ENCODE assay signal across 19 cellular contexts in the genomic region with DNA sequence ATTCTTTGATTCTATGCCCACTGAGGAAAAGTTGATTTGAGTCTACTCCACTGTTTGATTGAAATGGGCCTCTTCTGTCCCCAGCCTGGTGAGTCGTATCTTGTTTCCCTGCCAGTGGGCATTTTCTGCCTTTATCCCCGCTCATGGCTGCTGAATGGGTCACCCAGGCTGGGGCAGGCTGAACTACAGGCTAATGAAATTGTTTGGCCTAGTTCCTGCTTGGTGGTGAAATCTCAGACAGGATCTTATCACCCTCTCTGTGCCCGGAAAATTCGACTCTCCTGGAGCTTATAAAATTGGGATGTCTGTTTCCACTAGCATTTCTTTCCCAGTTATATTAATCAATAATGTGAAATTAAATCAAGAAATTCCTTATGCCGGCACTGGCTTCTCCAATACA.
DNase-seq lines count a peak whose midpoint lies in the region; ATAC-seq and TF ChIP-seq lines count a peak whose summit lies in the region.
"Had no signal": no experiment of that assay in that cellular context is flagged by ENCODE, and none has a peak within 500 bp of the region (broad histone marks: within the 10 kb centered on the region; RNA-seq: fewer than 3 reads in every experiment).

No MANE protein-coding gene starts in this region.

- H3K27me3 ChIP-seq in cardiac muscle cell (no peaks in the 10 kb centered on the region), heart right ventricle (no peaks in the 10 kb centered on the region), SK-N-SH (ENCODE audit: insufficient read depth) (no peaks in the 10 kb centered on the region)
- H3K27me3 ChIP-seq: right atrium auricular region, vagina had no signal

- H2AFZ ChIP-seq in SK-N-SH (ENCODE audit: low read depth): no peak overlapping the region

- no peak overlapping the region for H3K4me3 ChIP-seq in cardiac muscle cell
- H3K4me3 ChIP-seq in heart right ventricle: no peak overlapping the region
- no peak overlapping the region for H3K4me3 ChIP-seq in SK-N-SH (ENCODE audit: low read depth in 2 of 2, low read length in 1 of 2)
- H3K4me3 ChIP-seq in fibroblast of pulmonary artery (replicated peaks; ENCODE audit: low read depth, low read length): no peak overlapping the region
- H3K4me3 ChIP-seq: A549, right atrium auricular region, vagina had no signal

- peak in 1 of 2 donors; percentile 46 for DNase-seq in cardiac muscle cell (ENCODE audit: low read depth in 1 of 2, low spot score in 1 of 2)
- DNase-seq in heart right ventricle: no peak
- peak; percentile 34 for DNase-seq in SK-N-SH
- peak; percentile 41 for DNase-seq in fibroblast of pulmonary artery (ENCODE audit: low read depth)
- DNase-seq in stimulated activated naive B cell treated with anti-CD40 and anti-IgM and Interleukin-4, amounts not matched to agents 10 μg/mL and 1 μg/mL and 100 μg/mL, for 72 hours: no peak
- no peak for DNase-seq in NCI-H2171 (lab: John Stamatoyannopoulos, UW)
- no peak for DNase-seq in mesothelial cell of epicardium (ENCODE audit: low spot score in 2 of 2, unreplicated experiment in 2 of 2)
- DNase-seq in putamen (ENCODE audit: low spot score): no peak
- DNase-seq: activated CD8-positive, alpha-beta memory T cell treated with anti-CD3 and anti-CD28 coated beads, Interleukin-2, amount 10 ng/mL, durations not matched to agents 7 days and 5 days; kidney glomerular epithelial cell; NCI-H1694; NCI-H524 treated with DMSO at 0.1 percent for 48 hours; stimulated activated CD4-positive, alpha-beta T cell treated with anti-CD3 and anti-CD28 coated beads, Interleukin-1b, Interleukin-23, amount 100 ng/mL, for 48 hours; SW 1271 had no signal

- H3K4me3 Mint-ChIP-seq in stimulated activated naive B cell treated with anti-CD40 and anti-IgM and Interleukin-4, amounts not matched to agents 10 μg/mL and 1 μg/mL and 100 μg/mL, for 72 hours: peak overlapping the region; percentile 23 to 57
- no peak overlapping the region for H3K4me3 Mint-ChIP-seq in mesothelial cell of epicardium
- H3K4me3 Mint-ChIP-seq: activated CD8-positive, alpha-beta memory T cell treated with anti-CD3 and anti-CD28 coated beads, Interleukin-2, amount 10 ng/mL, durations not matched to agents 7 days and 5 days; central memory CD8-positive, alpha-beta T cell had no signal

- peak overlapping the region; percentile 35; the same call in 1 of the 2 replicates for H3K4me2 ChIP-seq in SK-N-SH
- H3K4me2 ChIP-seq: A549 had no signal

- H3K9ac ChIP-seq in SK-N-SH: no peak overlapping the region

- peak in 1 of 2 experiments; percentile 70; a peak in 2 of 4 replicates for TF ChIP-seq EP300 in SK-N-SH (IDR thresholded peaks at IDR 0.05; ENCODE audit: borderline replicate concordance in 1 of 2, low read depth in 1 of 2, low read length in 1 of 2)

- peak; percentile 8; the same call in 1 of the 2 replicates for TF ChIP-seq RAD21 in SK-N-SH (IDR thresholded peaks at IDR 0.05; ENCODE audit: low read length)

- H3K9me3 Mint-ChIP-seq in stimulated activated naive B cell treated with anti-CD40 and anti-IgM and Interleukin-4, amounts not matched to agents 10 μg/mL and 1 μg/mL and 100 μg/mL, for 72 hours: peaks cover 0 to 3% of the 10 kb centered on the region in 2 donors
- H3K9me3 Mint-ChIP-seq in mesothelial cell of epicardium: no peaks in the 10 kb centered on the region
- H3K9me3 Mint-ChIP-seq: central memory CD8-positive, alpha-beta T cell had no signal

- 80 to 85% methylated on average over 5 of the region's 5 CpGs for WGBS in heart right ventricle, 2 donors
- 35% methylated on average over 4 of the region's 5 CpGs for WGBS in SK-N-SH (ENCODE audit: low lambda C conversion rate)

- no peaks in the 10 kb centered on the region for H3F3A ChIP-seq in SK-N-SH (replicated peaks; ENCODE audit: insufficient read depth)

- no peaks in the 10 kb centered on the region for H3K9me3 ChIP-seq in cardiac muscle cell (ENCODE audit: low read depth)
- no peaks in the 10 kb centered on the region for H3K9me3 ChIP-seq in heart right ventricle
- no peaks in the 10 kb centered on the region for H3K9me3 ChIP-seq in SK-N-SH
- H3K9me3 ChIP-seq: A549, right atrium auricular region, vagina had no signal

- TF ChIP-seq CTCF in cardiac muscle cell (IDR thresholded peaks at IDR 0.05; ENCODE audit: low read depth, low read length): no peak
- TF ChIP-seq CTCF in heart right ventricle (IDR thresholded peaks at IDR 0.05): no peak
- no peak for TF ChIP-seq CTCF in SK-N-SH (IDR thresholded peaks at IDR 0.05)
- no peak for TF ChIP-seq CTCF in fibroblast of pulmonary artery (IDR thresholded peaks at IDR 0.05; ENCODE audit: low read length, missing control alignments)
- no peak for TF ChIP-seq CTCF in mesothelial cell of epicardium (IDR thresholded peaks at IDR 0.05; ENCODE audit: unreplicated experiment)

- H3K9me2 ChIP-seq in SK-N-SH: no peaks in the 10 kb centered on the region

- H3K36me3 ChIP-seq in cardiac muscle cell: no peaks in the 10 kb centered on the region
- H3K36me3 ChIP-seq in heart right ventricle: no peaks in the 10 kb centered on the region
- H3K36me3 ChIP-seq in SK-N-SH (replicated peaks in 1 of 2; ENCODE audit: control insufficient read depth in 1 of 2, insufficient read depth in 2 of 2, low read length in 1 of 2): no peaks in the 10 kb centered on the region
- H3K36me3 ChIP-seq: right atrium auricular region, vagina had no signal

- no peaks in the 10 kb centered on the region for H4K20me1 ChIP-seq in SK-N-SH (ENCODE audit: insufficient read depth)

- no peaks in the 10 kb centered on the region for H3K79me2 ChIP-seq in SK-N-SH (ENCODE audit: insufficient read depth)

- peak overlapping the region; percentile 47 for H3K27ac Mint-ChIP-seq in stimulated activated naive B cell treated with anti-CD40 and anti-IgM and Interleukin-4, amounts not matched to agents 10 μg/mL and 1 μg/mL and 100 μg/mL, for 72 hours
- no peak overlapping the region for H3K27ac Mint-ChIP-seq in mesothelial cell of epicardium
- H3K27ac Mint-ChIP-seq: activated CD8-positive, alpha-beta memory T cell treated with anti-CD3 and anti-CD28 coated beads, Interleukin-2, amount 10 ng/mL, durations not matched to agents 7 days and 5 days had no signal

- intact Hi-C loops in heart right ventricle (cut with DNase I): no loop called here

- no peaks in the 10 kb centered on the region for H3K27me3 Mint-ChIP-seq in stimulated activated naive B cell treated with anti-CD40 and anti-IgM and Interleukin-4, amounts not matched to agents 10 μg/mL and 1 μg/mL and 100 μg/mL, for 72 hours
- no peaks in the 10 kb centered on the region for H3K27me3 Mint-ChIP-seq in mesothelial cell of epicardium (ENCODE audit: low read depth)
- H3K27me3 Mint-ChIP-seq: activated CD8-positive, alpha-beta memory T cell treated with anti-CD3 and anti-CD28 coated beads, Interleukin-2, amount 10 ng/mL, durations not matched to agents 7 days and 5 days; central memory CD8-positive, alpha-beta T cell had no signal

- peak overlapping the region; percentile 67 for H3K27ac ChIP-seq in cardiac muscle cell
- no peak overlapping the region for H3K27ac ChIP-seq in heart right ventricle
- peak overlapping the region in 1 of 2 experiments; percentile 58; a peak in 2 of 4 replicates for H3K27ac ChIP-seq in SK-N-SH (ENCODE audit: low read depth in 2 of 2, low read length in 1 of 2)
- H3K27ac ChIP-seq: A549, right atrium auricular region, vagina had no signal

- H3K36me3 Mint-ChIP-seq in stimulated activated naive B cell treated with anti-CD40 and anti-IgM and Interleukin-4, amounts not matched to agents 10 μg/mL and 1 μg/mL and 100 μg/mL, for 72 hours: peaks cover 17 to 27% of the 10 kb centered on the region in 2 donors
- no peaks in the 10 kb centered on the region for H3K36me3 Mint-ChIP-seq in mesothelial cell of epicardium

- ATAC-seq in heart right ventricle: no peak
- no peak for ATAC-seq in stimulated activated naive B cell treated with anti-CD40 and anti-IgM and Interleukin-4, amounts not matched to agents 10 μg/mL and 1 μg/mL and 100 μg/mL, for 72 hours (replicated peaks)
- ATAC-seq: activated CD8-positive, alpha-beta memory T cell treated with anti-CD3 and anti-CD28 coated beads, Interleukin-2, amount 10 ng/mL, durations not matched to agents 7 days and 5 days; Panc1 had no signal

- CTCF ChIA-PET in SK-N-SH (lab: Yijun Ruan, JAX): interaction anchor here (1.3 kb wide), 1 partner anchor 25 kb away, joined by 4 read pairs; no protein-coding TSS in a partner anchor

- peaks cover 68 to 96% of the 10 kb centered on the region in 2 donors for H3K4me1 Mint-ChIP-seq in stimulated activated naive B cell treated with anti-CD40 and anti-IgM and Interleukin-4, amounts not matched to agents 10 μg/mL and 1 μg/mL and 100 μg/mL, for 72 hours
- peaks cover 37% of the 10 kb centered on the region for H3K4me1 Mint-ChIP-seq in mesothelial cell of epicardium

- H3K4me1 ChIP-seq in cardiac muscle cell (ENCODE audit: low read depth) (peaks cover 46% of the 10 kb centered on the region), heart right ventricle (peaks cover 0 to 71% (median 28%) of the 10 kb centered on the region in 9 donors), SK-N-SH (ENCODE audit: control insufficient read depth in 1 of 2, insufficient read depth in 2 of 2, low read depth in 1 of 2, low read length in 1 of 2) (peaks cover 0 to 39% of the 10 kb centered on the region in 2 experiments; a peak in 3 of 4 replicates)

- POLR2A ChIA-PET in SK-N-SH (lab: Yijun Ruan, JAX): no interaction called here

TF ChIP-seq in SK-N-SH, 30 proteins besides CTCF, POLR2A, EP300 and RAD21:
- TF ChIP-seq MXI1 (IDR thresholded peaks at IDR 0.05; ENCODE audit: low read depth, low read length) (no peak), ELF1 (IDR thresholded peaks at IDR 0.05) (no peak), TCF12 (IDR thresholded peaks at IDR 0.05) (peak; percentile 13; the same call in 1 of the 2 replicates), NFIC (IDR thresholded peaks at IDR 0.05; ENCODE audit: borderline replicate concordance) (0 out of 2 replicates have a peak, but pooled peaks have one; percentile 16), FOXM1 (IDR thresholded peaks at IDR 0.05; ENCODE audit: low read depth) (no peak), RCOR1 (IDR thresholded peaks at IDR 0.05; ENCODE audit: low read length) (peak; percentile 63; the same call in 1 of the 2 replicates)

Comparison
In these comparisons a context has a peak if more than half of its experiments do, and no peak if none do; other contexts are left out.
1. DNase-seq: peak in SK-N-SH (single experiment) and fibroblast of pulmonary artery (single experiment); none in heart right ventricle (0 of 2), stimulated activated naive B cell treated with anti-CD40 and anti-IgM and Interleukin-4, amounts not matched to agents 10 μg/mL and 1 μg/mL and 100 μg/mL, for 72 hours (single experiment), NCI-H2171 (single experiment), mesothelial cell of epicardium (0 of 2) and putamen (single experiment).